ENCODE assay signal across 18 cellular contexts in the genomic region with DNA sequence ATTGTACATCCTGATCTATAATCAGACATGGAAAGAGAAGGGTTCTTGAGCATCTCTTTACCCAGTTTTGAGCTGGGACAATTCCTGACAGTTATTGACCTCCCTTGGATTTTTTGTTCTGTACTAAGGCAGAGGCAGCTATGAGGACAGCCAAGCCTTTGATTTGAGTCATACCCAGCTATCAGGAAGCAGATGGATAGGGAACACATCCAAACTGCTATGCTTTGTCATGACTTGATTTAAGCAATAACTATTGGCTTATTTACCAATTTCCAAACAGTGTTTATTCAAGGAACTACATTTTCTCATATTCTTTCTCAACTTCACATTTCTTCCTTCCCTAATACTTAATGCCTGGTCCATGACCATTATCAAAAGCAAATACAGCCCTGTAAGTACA.
"Had no signal": no experiment of that assay in that cellular context is flagged by ENCODE, and none has a peak within 500 bp of the region (broad histone marks: within the 10 kb centered on the region; RNA-seq: fewer than 3 reads in every experiment).

No MANE protein-coding gene starts in this region.

- DNase-seq: activated CD4-positive, alpha-beta T cell treated with anti-CD3 and anti-CD28 coated beads, Interleukin-2, amount 50 U/mL, for 1 hour; activated CD4-positive, CD25-positive, alpha-beta regulatory T cell treated with anti-CD3 and anti-CD28 coated beads, Interleukin-2, amount 50 U/mL, for 72 hours; activated T-cell treated with anti-CD3 and anti-CD28 coated beads, Interleukin-2, amount 50 U/mL, for 1 hour; effector memory CD4-positive, alpha-beta T cell; esophagus squamous epithelium; heart right ventricle; stimulated activated CD4-positive, alpha-beta T cell treated with anti-CD3 and anti-CD28 coated beads, Interleukin-4, amount 100 ng/mL, for 24 hours; stimulated activated naive CD4-positive, alpha-beta T cell treated with Interleukin-2 at 50 U/mL for 16 hours; T-cell; upper lobe of right lung; WERI-Rb-1 had no signal

- H3K4me3 ChIP-seq: adrenal gland, ascending aorta, esophagus squamous epithelium, heart right ventricle, lung, prostate gland, upper lobe of right lung had no signal

- ATAC-seq: activated naive CD4-positive, alpha-beta T cell treated with anti-CD3 and anti-CD28 coated beads, Interleukin-2, amount 50 U/mL, for 72 hours; left lobe of liver; natural killer cell treated with Interleukin-12 subunit alpha and Interleukin-12 subunit beta and Interleukin-15 and Interleukin-18, amount 100 ng/mL, for 72 hours; T-cell; upper lobe of right lung had no signal

- H3K27ac ChIP-seq: adrenal gland, ascending aorta, esophagus squamous epithelium, heart right ventricle, prostate gland, upper lobe of right lung, WERI-Rb-1 had no signal

- H3K9me3 ChIP-seq: adrenal gland, ascending aorta, esophagus squamous epithelium, prostate gland, upper lobe of right lung had no signal

- H3K27me3 ChIP-seq: adrenal gland, ascending aorta, esophagus squamous epithelium, heart right ventricle, upper lobe of right lung had no signal

- H3K36me3 ChIP-seq: adrenal gland, ascending aorta, esophagus squamous epithelium, heart right ventricle, prostate gland, upper lobe of right lung, WERI-Rb-1 had no signal

- H3K4me1 ChIP-seq: adrenal gland, ascending aorta, esophagus squamous epithelium, heart right ventricle, prostate gland, upper lobe of right lung had no signal
